Comparison of ENCODE assay signal across 8 cellular contexts in the genomic region with DNA sequence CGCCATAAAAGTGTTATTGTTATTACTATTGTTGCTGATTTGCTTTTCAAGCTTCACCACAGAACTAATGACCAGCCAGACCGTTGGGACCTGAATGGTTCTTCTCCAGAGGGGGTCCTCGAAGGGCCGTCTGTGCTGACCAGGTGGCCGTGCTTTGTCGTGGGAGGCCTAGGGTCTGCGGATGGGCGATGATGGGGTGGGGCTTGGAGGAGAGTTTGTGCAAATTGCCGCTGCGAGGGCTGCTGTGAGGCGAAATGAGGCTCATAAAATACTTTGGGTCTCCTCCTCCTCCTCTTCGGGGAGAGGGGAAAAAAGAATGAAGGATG. TPM values are rescaled to one million over a fixed set of nuclear protein-coding genes. Genes with fewer than 3 reads are reported as not detected.
DNase-seq lines count a peak whose midpoint lies in the region; ATAC-seq and TF ChIP-seq lines count a peak whose summit lies in the region.

No MANE protein-coding gene starts in this region.

- H3K4me2 ChIP-seq in OCI-LY3 (ENCODE audit: low read length) = peak overlapping the region; percentile 95

- peak overlapping the region; percentile 93 for H3K9ac ChIP-seq in OCI-LY3 (ENCODE audit: low read length)

- H3K9me3 ChIP-seq in right atrium auricular region (no peaks in the 10 kb centered on the region), OCI-LY3 (ENCODE audit: insufficient read depth, low read length) (no peaks in the 10 kb centered on the region)

- peak overlapping the region; percentile 71 to 78 for H3K4me3 ChIP-seq in right atrium auricular region
- H3K4me3 ChIP-seq in OCI-LY3 (ENCODE audit: low read length) = peak overlapping the region; percentile 91
- peak overlapping the region; percentile 87 for H3K4me3 ChIP-seq in retinal pigment epithelial cell (ENCODE audit: low read length)

- H3K79me2 ChIP-seq in OCI-LY3 (ENCODE audit: low read length) = peaks cover 36% of the 10 kb centered on the region

- no peaks in the 10 kb centered on the region for H4K20me1 ChIP-seq in OCI-LY3 (ENCODE audit: insufficient read depth, low read length)

- H2AFZ ChIP-seq in OCI-LY3 (ENCODE audit: low read depth, low read length) = 0 out of 2 replicates have a peak overlapping the region, but pooled peaks have one; percentile 19

- H3K27ac ChIP-seq in right atrium auricular region (peak overlapping the region; percentile 82 to 89), OCI-LY3 (ENCODE audit: low read length) (peak overlapping the region; percentile 92), epithelial cell of prostate (peak overlapping the region; percentile 82)

- intact Hi-C loops in cardiac septum (cut with DNase I) = no loop called here

- no peak for DNase-seq in right atrium auricular region (ENCODE audit: low spot score)
- DNase-seq in cardiac septum (ENCODE audit: low spot score) = no peak
- DNase-seq in epithelial cell of prostate (ENCODE audit: low read depth, low spot score) = no peak
- no peak for DNase-seq in retinal pigment epithelial cell (ENCODE audit: low read depth)
- DNase-seq in GM13976 (ENCODE audit: low spot score) = no peak

- peaks cover 26% of the 10 kb centered on the region for H3K36me3 ChIP-seq in right atrium auricular region
- H3K36me3 ChIP-seq in OCI-LY3 (replicated peaks; ENCODE audit: low read depth, low read length) = peaks cover 29% of the 10 kb centered on the region

- H3K4me1 ChIP-seq in right atrium auricular region (peaks cover 0 to 47% of the 10 kb centered on the region in 2 donors), OCI-LY3 (ENCODE audit: low read length) (peaks cover 14% of the 10 kb centered on the region)

- no peak for ATAC-seq in HG03108 (IDR thresholded peaks at IDR 0.05; ENCODE audit: unreplicated experiment)
- no peak for ATAC-seq in HG03097 (IDR thresholded peaks at IDR 0.05; ENCODE audit: low FRiP score, unreplicated experiment)

- in situ Hi-C loops in GM13976 (cut with MboI; ENCODE audit: low sequenced_read_pairs, unreplicated experiment) = no loop called here

- no peaks in the 10 kb centered on the region for H3K27me3 ChIP-seq in right atrium auricular region
- no peaks in the 10 kb centered on the region for H3K27me3 ChIP-seq in OCI-LY3 (ENCODE audit: low read depth, low read length)

- TF ChIP-seq CTCF in right atrium auricular region (IDR thresholded peaks at IDR 0.05) (no peak), OCI-LY3 (IDR thresholded peaks at IDR 0.05; ENCODE audit: low read depth, low read length) (no peak), retinal pigment epithelial cell (conservative IDR thresholded peaks at IDR 0.05; ENCODE audit: low read depth, low read length) (no peak), GM13976 (IDR thresholded peaks at IDR 0.05; ENCODE audit: borderline replicate concordance, control extremely low read depth, extremely low read depth, insufficient read depth, missing control alignments) (no peak)

RNA-seq across cellular contexts. Expression of a gene that starts 0.8 kb away (rescaled TPM):
- total RNA-seq in right atrium auricular region = 10 to 100 TPM; 22.6 to 31.8 TPM
- total RNA-seq in cardiac septum = 19.8 TPM

RNA-seq across cellular contexts. Expression of a gene that starts 6.0 kb away (rescaled TPM):
- 10 to 100 TPM; 11.9 to 18.9 TPM for total RNA-seq in right atrium auricular region
- 19.9 TPM for total RNA-seq in cardiac septum

RNA-seq across cellular contexts. Expression of a gene that starts 9.7 kb away (rescaled TPM):
- total RNA-seq in right atrium auricular region (100 to 1,000 TPM in 1 of 2 donors, 10 to 100 TPM in 1; 80.0 to 103 TPM), cardiac septum (85.8 TPM)

RNA-seq across cellular contexts. Expression of a gene that starts 24.8 kb away (rescaled TPM):
- 10 to 100 TPM; 23.0 to 36.9 TPM for total RNA-seq in right atrium auricular region
- total RNA-seq in cardiac septum = 46.9 TPM

RNA-seq across cellular contexts. Expression of a gene that starts 34.2 kb away (rescaled TPM):
- 10 to 100 TPM; 23.4 to 29.5 TPM for total RNA-seq in right atrium auricular region
- 35.1 TPM for total RNA-seq in cardiac septum
